ENCODE assay signal across 17 cellular contexts in the genomic region with DNA sequence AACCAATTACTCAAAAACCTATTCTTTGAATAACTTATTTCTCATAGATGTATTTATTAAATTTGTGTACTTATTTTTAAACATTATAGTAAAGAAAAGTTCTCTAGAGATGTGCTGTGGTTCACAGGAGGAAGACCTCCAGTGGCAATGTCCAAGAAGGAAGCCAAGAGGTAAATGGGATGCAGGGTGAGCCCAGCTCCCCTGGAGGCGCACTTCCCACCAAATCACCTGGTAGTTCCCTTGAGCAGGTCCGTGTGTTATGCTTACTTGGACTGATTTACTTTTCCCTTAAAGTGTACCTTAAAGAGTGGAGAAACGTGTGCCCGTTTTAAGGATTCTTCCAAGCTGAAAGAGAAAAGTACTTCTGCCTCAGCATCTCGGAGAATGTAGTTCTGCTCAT.
"Had no signal": no experiment of that assay in that cellular context is flagged by ENCODE, and none has a peak within 500 bp of the region (broad histone marks: within the 10 kb centered on the region; RNA-seq: fewer than 3 reads in every experiment).

No MANE protein-coding gene starts in this region.

- H3K9me3 Mint-ChIP-seq: activated CD4-positive, alpha-beta T cell treated with anti-CD3 and anti-CD28 coated beads, Interleukin-2, amount 10 ng/mL, durations not matched to agents 24 days and 14 days; natural killer cell treated with Interleukin-12 subunit alpha and Interleukin-12 subunit beta and Interleukin-15 and Interleukin-18, amount 100 ng/mL, for 72 hours; T-helper 1 cell treated with Interleukin-12 subunit alpha and Interleukin-12 subunit beta and Interleukin-4 antibody, amounts not matched to agents 30 μg/mL and 1 μg/mL, for 36 hours had no signal

- H3K27ac Mint-ChIP-seq: activated CD4-positive, alpha-beta T cell treated with anti-CD3 and anti-CD28 coated beads, Interleukin-2, amount 10 ng/mL, durations not matched to agents 24 days and 14 days; natural killer cell treated with Interleukin-12 subunit alpha and Interleukin-12 subunit beta and Interleukin-15 and Interleukin-18, amount 100 ng/mL, for 72 hours; T-helper 1 cell treated with Interleukin-12 subunit alpha and Interleukin-12 subunit beta and Interleukin-4 antibody, amounts not matched to agents 30 μg/mL and 1 μg/mL, for 36 hours had no signal

- H3K9me3 ChIP-seq: body of pancreas, colonic mucosa, esophagus muscularis mucosa, right atrium auricular region, upper lobe of left lung had no signal

- H3K4me2 ChIP-seq: hepatocyte had no signal

- H2AFZ ChIP-seq: hepatocyte had no signal

- H3K4me1 Mint-ChIP-seq: activated CD4-positive, alpha-beta T cell treated with anti-CD3 and anti-CD28 coated beads, Interleukin-2, amount 10 ng/mL, durations not matched to agents 24 days and 14 days had no signal

- H3K27me3 ChIP-seq: body of pancreas, colonic mucosa, esophagus muscularis mucosa, hepatocyte, right atrium auricular region, upper lobe of left lung had no signal

- H3K4me3 ChIP-seq: body of pancreas, colonic mucosa, esophagus muscularis mucosa, hepatocyte, right atrium auricular region, upper lobe of left lung had no signal

- H3K27me3 Mint-ChIP-seq: activated CD4-positive, alpha-beta T cell treated with anti-CD3 and anti-CD28 coated beads, Interleukin-2, amount 10 ng/mL, durations not matched to agents 24 days and 14 days; activated naive CD8-positive, alpha-beta T cell; natural killer cell treated with Interleukin-12 subunit alpha and Interleukin-12 subunit beta and Interleukin-15 and Interleukin-18, amount 100 ng/mL, for 72 hours had no signal

- DNase-seq: activated CD4-positive, alpha-beta T cell treated with anti-CD3 and anti-CD28 coated beads, Interleukin-2, amount 10 ng/mL, durations not matched to agents 24 days and 14 days; activated CD8-positive, alpha-beta memory T cell treated with anti-CD3 and anti-CD28 coated beads, Interleukin-2, amount 50 U/mL, for 48 hours; activated gamma-delta T cell treated with Interleukin-2 at 50 U/mL for 16 hours; amygdala; body of pancreas; central memory CD4-positive, alpha-beta T cell; colonic mucosa; mesenchymal stem cell; nucleus accumbens; stimulated activated naive CD8-positive, alpha-beta T cell treated with anti-CD3 and anti-CD28 coated beads, Interleukin-15, Interleukin-2, amounts not matched to agents 100 U/mL and 50 U/mL, for 24 hours; upper lobe of left lung had no signal

- H3K4me1 ChIP-seq: body of pancreas, colonic mucosa, esophagus muscularis mucosa, right atrium auricular region, upper lobe of left lung had no signal

- ATAC-seq: body of pancreas; natural killer cell treated with Interleukin-12 subunit alpha and Interleukin-12 subunit beta and Interleukin-15 and Interleukin-18, amount 100 ng/mL, for 72 hours; stimulated activated naive CD8-positive, alpha-beta T cell treated with anti-CD3 and anti-CD28 coated beads, Interleukin-15, Interleukin-2, amounts not matched to agents 100 U/mL and 50 U/mL, for 24 hours had no signal

- H3K79me2 ChIP-seq: hepatocyte had no signal

- H3K27ac ChIP-seq: body of pancreas, colonic mucosa, esophagus muscularis mucosa, hepatocyte, right atrium auricular region, upper lobe of left lung had no signal

- H3K4me3 Mint-ChIP-seq: activated CD4-positive, alpha-beta T cell treated with anti-CD3 and anti-CD28 coated beads, Interleukin-2, amount 10 ng/mL, durations not matched to agents 24 days and 14 days; activated naive CD8-positive, alpha-beta T cell; natural killer cell treated with Interleukin-12 subunit alpha and Interleukin-12 subunit beta and Interleukin-15 and Interleukin-18, amount 100 ng/mL, for 72 hours; T-helper 1 cell treated with Interleukin-12 subunit alpha and Interleukin-12 subunit beta and Interleukin-4 antibody, amounts not matched to agents 30 μg/mL and 1 μg/mL, for 36 hours had no signal
